ENCODE assay signal across 10 cellular contexts in the genomic region with DNA sequence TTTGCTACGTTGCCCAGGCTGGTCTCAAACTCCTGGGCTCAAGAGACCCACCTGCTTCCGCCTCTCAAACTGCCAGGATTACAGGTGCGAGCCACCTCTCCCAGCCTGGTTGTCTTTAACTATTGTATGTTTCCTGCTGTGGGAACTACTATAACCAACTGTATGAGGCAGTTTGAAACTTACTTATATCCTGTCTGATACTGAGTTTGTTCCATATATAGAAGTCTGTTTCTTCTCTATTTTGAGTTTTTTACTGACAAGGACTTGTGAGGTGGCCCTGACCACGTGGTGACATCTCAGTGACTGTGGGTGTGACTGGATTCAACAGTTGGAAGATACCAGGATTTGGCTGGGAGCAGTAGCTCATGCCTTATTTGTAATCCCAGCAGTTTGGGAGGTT. TPM values are rescaled to one million over a fixed set of nuclear protein-coding genes. Genes with fewer than 3 reads are reported as not detected.
A peak's percentile ranks its signal among the peaks of the same experiment; 100 is the strongest.
DNase-seq lines count a peak whose midpoint lies in the region; ATAC-seq and TF ChIP-seq lines count a peak whose summit lies in the region.
"Had no signal": no experiment of that assay in that cellular context is flagged by ENCODE, and none has a peak within 500 bp of the region (broad histone marks: within the 10 kb centered on the region; RNA-seq: fewer than 3 reads in every experiment).

No MANE protein-coding gene starts in this region.

- DNase-seq in lower lobe of right lung (no peak), hepatocyte (ENCODE audit: low spot score) (no peak), NCI-H1105 (lab: John Stamatoyannopoulos, UW) (no peak), nephron progenitor cell (no peak)
- DNase-seq: activated T-cell treated with anti-CD3 and anti-CD28 coated beads, Interleukin-2, amount 50 U/mL, for 48 hours; endodermal cell had no signal

- H3K27me3 Mint-ChIP-seq in nephron progenitor cell (ENCODE audit: low read depth, poor library complexity): no peaks in the 10 kb centered on the region

- H3K4me2 ChIP-seq in hepatocyte: no peak overlapping the region
- H3K4me2 ChIP-seq: smooth muscle cell had no signal

- H3K9me2 ChIP-seq in hepatocyte (replicated peaks; ENCODE audit: insufficient read depth): no peaks in the 10 kb centered on the region

- H3K4me1 Mint-ChIP-seq in nephron progenitor cell: peaks cover 15% of the 10 kb centered on the region
- H3K4me1 Mint-ChIP-seq: endodermal cell had no signal

- H3K9me3 ChIP-seq in lower lobe of right lung (no peaks in the 10 kb centered on the region), hepatocyte (ENCODE audit: low read depth) (no peaks in the 10 kb centered on the region)

- WGBS in hepatocyte (ENCODE audit: low lambda C conversion rate, missing lambda C conversion rate): 72% methylated on average over 4 of the region's 4 CpGs

- H4K20me1 ChIP-seq in hepatocyte (ENCODE audit: insufficient read depth, poor library complexity, severe bottlenecking): no peaks in the 10 kb centered on the region

- H3K79me2 ChIP-seq in hepatocyte: peaks cover 52% of the 10 kb centered on the region

- H3K4me3 Mint-ChIP-seq in nephron progenitor cell: no peak overlapping the region
- H3K4me3 Mint-ChIP-seq: endodermal cell had no signal

- peaks cover 62% of the 10 kb centered on the region for H3K36me3 Mint-ChIP-seq in nephron progenitor cell (ENCODE audit: low read depth)

- H3K27ac ChIP-seq in lower lobe of right lung: peak overlapping the region; percentile 9
- H3K27ac ChIP-seq in hepatocyte: no peak overlapping the region

- intact Hi-C loops in lower lobe of right lung (cut with DNase I): no loop called here

- H3K27me3 ChIP-seq in lower lobe of right lung (ENCODE audit: low read depth): no peaks in the 10 kb centered on the region
- H3K27me3 ChIP-seq in hepatocyte: no peaks in the 10 kb centered on the region

- no peak overlapping the region for H3K27ac Mint-ChIP-seq in nephron progenitor cell
- H3K27ac Mint-ChIP-seq: endodermal cell had no signal

- no peak overlapping the region for H2AFZ ChIP-seq in hepatocyte

- H3K9me3 Mint-ChIP-seq in nephron progenitor cell: no peaks in the 10 kb centered on the region
- H3K9me3 Mint-ChIP-seq: endodermal cell had no signal

- H3K36me3 ChIP-seq in lower lobe of right lung: peaks cover 26% of the 10 kb centered on the region
- H3K36me3 ChIP-seq in hepatocyte (replicated peaks; ENCODE audit: insufficient read depth, low read depth): no peaks in the 10 kb centered on the region

- TF ChIP-seq CTCF in lower lobe of right lung (IDR thresholded peaks at IDR 0.05): no peak
- TF ChIP-seq CTCF in hepatocyte (IDR thresholded peaks at IDR 0.05; ENCODE audit: poor library complexity): no peak
- TF ChIP-seq CTCF in nephron progenitor cell (IDR thresholded peaks at IDR 0.05): no peak

- ATAC-seq in GM18907 (IDR thresholded peaks at IDR 0.05; ENCODE audit: unreplicated experiment) (peak; percentile 94), GM21529 (IDR thresholded peaks at IDR 0.05; ENCODE audit: unreplicated experiment) (peak; percentile 98), HG03378 (IDR thresholded peaks at IDR 0.05; ENCODE audit: unreplicated experiment) (peak; percentile 98), lower lobe of right lung (no peak)

- H3K4me3 ChIP-seq in lower lobe of right lung: no peak overlapping the region
- H3K4me3 ChIP-seq in hepatocyte: no peak overlapping the region
- H3K4me3 ChIP-seq: smooth muscle cell had no signal

- H3K4me1 ChIP-seq in lower lobe of right lung: peaks cover 8% of the 10 kb centered on the region
- H3K4me1 ChIP-seq in hepatocyte (ENCODE audit: insufficient read depth): no peaks in the 10 kb centered on the region

RNA-seq across cellular contexts. Expression of a gene that starts 14.2 kb away (rescaled TPM):
- 64.7 TPM for total RNA-seq in lower lobe of right lung
- 66.1 and 66.4 TPM in 2 replicates for total RNA-seq in hepatocyte
- polyA plus RNA-seq in hepatocyte: 72.9 and 80.3 TPM in 2 replicates

RNA-seq across cellular contexts. Expression of a gene that starts 14.5 kb away (rescaled TPM):
- total RNA-seq in lower lobe of right lung (5.6 TPM), hepatocyte (4.6 and 6.8 TPM in 2 replicates)
- 11.5 and 15.7 TPM in 2 replicates for polyA plus RNA-seq in hepatocyte

Comparison
In these comparisons a context has a peak if more than half of its experiments do, and no peak if none do; other contexts are left out.
1. ATAC-seq: peak in GM18907 (single experiment), GM21529 (single experiment) and HG03378 (single experiment); none in lower lobe of right lung (0 of 2).